Comparison of ENCODE assay signal across 8 cellular contexts in genomic region chr11:131064373-131064991, GRCh38.
A peak's percentile ranks its signal among the peaks of the same experiment; 100 is the strongest.
DNase-seq lines count a peak whose midpoint lies in the region; ATAC-seq and FAIRE-seq lines count a peak whose summit lies in the region.

No MANE protein-coding gene starts in this region.

- H3K36me3 ChIP-seq in mesendoderm (ENCODE audit: control insufficient read depth, insufficient read depth, low read length): no peaks in the 10 kb centered on the region

- H3K27me3 ChIP-seq in mesendoderm (ENCODE audit: insufficient read depth, low read length, poor library complexity): no peaks in the 10 kb centered on the region

- H3K4ac ChIP-seq in mesendoderm (ENCODE audit: low read depth, low read length): no peak overlapping the region

- no peak overlapping the region for H3K4me3 ChIP-seq in mesendoderm (ENCODE audit: low read length)

- H3K79me2 ChIP-seq in mesendoderm (ENCODE audit: control insufficient read depth, insufficient read depth, low read length): no peaks in the 10 kb centered on the region

- no peak overlapping the region for H4K5ac ChIP-seq in mesendoderm (ENCODE audit: low read length)

- H3K56ac ChIP-seq in mesendoderm (ENCODE audit: low read length): no peak overlapping the region

- H3K4me1 ChIP-seq in mesendoderm (ENCODE audit: control insufficient read depth, low read depth, low read length): peaks cover 2% of the 10 kb centered on the region

- H2BK15ac ChIP-seq in mesendoderm (replicated peaks; ENCODE audit: low read depth): no peak overlapping the region

- no peak overlapping the region for H3K27ac ChIP-seq in mesendoderm (ENCODE audit: low read depth, low read length)

- DNase-seq in DMS114 treated with DMSO at 0.1 percent for 48 hours (lab: John Stamatoyannopoulos, UW; ENCODE audit: unreplicated experiment) (peak; percentile 29), RCC 7860 (ENCODE audit: low spot score) (peak; percentile 17), dermis blood vessel endothelial cell (peak; percentile 40), mesendoderm (peak; percentile 90), GOT3 (lab: John Stamatoyannopoulos, UW) (no peak), OCI-M2 (lab: John Stamatoyannopoulos, UW; ENCODE audit: unreplicated experiment) (no peak)

- H3K79me1 ChIP-seq in mesendoderm (ENCODE audit: low read length): no peaks in the 10 kb centered on the region

- H2AK5ac ChIP-seq in mesendoderm (ENCODE audit: low read length): no peak overlapping the region

- no peak for FAIRE-seq in RCC 7860 (lab: Jason Lieb, UNC)

- no peak overlapping the region for H2BK120ac ChIP-seq in mesendoderm (ENCODE audit: low read depth, low read length)

- ATAC-seq in GM19035 (IDR thresholded peaks at IDR 0.05; ENCODE audit: unreplicated experiment) (peak; percentile 60), HG03520 (IDR thresholded peaks at IDR 0.05; ENCODE audit: unreplicated experiment) (peak; percentile 61)

- no CpG with 5 or more reads among the region's 12 CpGs for WGBS in mesendoderm (ENCODE audit: extremely low coverage, insufficient coverage, low lambda C conversion rate)

- H3K9ac ChIP-seq in mesendoderm (ENCODE audit: low read length): no peak overlapping the region

- no peak overlapping the region for H4K8ac ChIP-seq in mesendoderm (ENCODE audit: low read depth, low read length)

- no peak overlapping the region for H2BK5ac ChIP-seq in mesendoderm (ENCODE audit: low read length)

- no peak overlapping the region for H3K18ac ChIP-seq in mesendoderm (ENCODE audit: low read length)

- H3K4me2 ChIP-seq in mesendoderm (ENCODE audit: low read length): no peak overlapping the region

- H3K23ac ChIP-seq in mesendoderm (ENCODE audit: low read length): no peak overlapping the region

Comparison
In these comparisons a context has a peak if more than half of its experiments do, and no peak if none do; other contexts are left out.
1. DNase-seq: peak in DMS114 treated with DMSO at 0.1 percent for 48 hours (single experiment), RCC 7860 (single experiment), dermis blood vessel endothelial cell (single experiment) and mesendoderm (single experiment); none in GOT3 (single experiment) and OCI-M2 (single experiment).